8 cellular contexts compared by ENCODE assay signal in genomic region chr2:111659361-111660281, GRCh38.
DNase-seq lines count a peak whose midpoint lies in the region; ATAC-seq and TF ChIP-seq lines count a peak whose summit lies in the region.

No MANE protein-coding gene starts in this region.

- ATAC-seq in HG03354 (IDR thresholded peaks at IDR 0.05; ENCODE audit: poor library complexity, severe bottlenecking, unreplicated experiment) (no peak), HG03521 (IDR thresholded peaks at IDR 0.05; ENCODE audit: unreplicated experiment) (no peak)

- H3K9me3 ChIP-seq in Karpas-422 (ENCODE audit: low read length), result no peaks in the 10 kb centered on the region

- DNase-seq in GM04504 (ENCODE audit: low read depth) (peak; percentile 81), OCI-M1 (lab: John Stamatoyannopoulos, UW) (peak; percentile 71), fibroblast of mammary gland (ENCODE audit: low read depth) (peak; percentile 92), progenitor cell of endocrine pancreas (ENCODE audit: low spot score, unreplicated experiment) (no peak), NCI-H345 treated with DMSO at 0.1 percent for 48 hours (lab: John Stamatoyannopoulos, UW; ENCODE audit: unreplicated experiment) (no peak), Karpas-422 (no peak)

- no peaks in the 10 kb centered on the region for H3K9me3 Mint-ChIP-seq in progenitor cell of endocrine pancreas (ENCODE audit: low read depth)

- no peaks in the 10 kb centered on the region for H3K36me3 Mint-ChIP-seq in progenitor cell of endocrine pancreas (ENCODE audit: insufficient read depth)

- no peaks in the 10 kb centered on the region for H4K20me1 ChIP-seq in Karpas-422 (ENCODE audit: insufficient read depth, low read depth, low read length)

- H3K27ac Mint-ChIP-seq in progenitor cell of endocrine pancreas, result peak overlapping the region; percentile 93

- no peaks in the 10 kb centered on the region for H3K27me3 ChIP-seq in Karpas-422 (ENCODE audit: low read length)

- no peak overlapping the region for H2AFZ ChIP-seq in Karpas-422 (ENCODE audit: low read length)

- no peaks in the 10 kb centered on the region for H3K36me3 ChIP-seq in Karpas-422 (ENCODE audit: insufficient read depth, low read length)

- H3K9me2 ChIP-seq in Karpas-422 (replicated peaks; ENCODE audit: insufficient read depth, low read length), result no peaks in the 10 kb centered on the region

- H3K9ac ChIP-seq in Karpas-422 (ENCODE audit: low read length), result no peak overlapping the region

- H3K4me1 ChIP-seq in Karpas-422 (ENCODE audit: low read length), result peaks cover 14% of the 10 kb centered on the region; the same call in 1 of the 2 replicates

- H3K79me2 ChIP-seq in Karpas-422 (ENCODE audit: low read length), result no peaks in the 10 kb centered on the region

- H3K4me3 Mint-ChIP-seq in progenitor cell of endocrine pancreas (ENCODE audit: low read depth), result no peak overlapping the region

- peaks cover 49% of the 10 kb centered on the region for H3K27me3 Mint-ChIP-seq in progenitor cell of endocrine pancreas

- H3K4me2 ChIP-seq in Karpas-422 (ENCODE audit: low read depth, low read length, poor library complexity, severe bottlenecking), result no peak overlapping the region

- TF ChIP-seq CTCF in fibroblast of mammary gland (conservative IDR thresholded peaks at IDR 0.05; ENCODE audit: control insufficient read depth, insufficient read depth, low read depth, low read length) (no peak), progenitor cell of endocrine pancreas (IDR thresholded peaks at IDR 0.05; ENCODE audit: unreplicated experiment) (no peak)

- H3K4me1 Mint-ChIP-seq in progenitor cell of endocrine pancreas (ENCODE audit: low read depth), result peaks cover 17% of the 10 kb centered on the region

- H3K27ac ChIP-seq in Karpas-422 (ENCODE audit: low read length), result no peak overlapping the region

- H3K4me3 ChIP-seq in fibroblast of mammary gland (ENCODE audit: control insufficient read depth, low read depth, low read length) (no peak overlapping the region), Karpas-422 (ENCODE audit: low read length) (no peak overlapping the region)

Comparison
In these comparisons a context has a peak if more than half of its experiments do, and no peak if none do; other contexts are left out.
1. DNase-seq: peak in GM04504 (single experiment), OCI-M1 (single experiment) and fibroblast of mammary gland (single experiment); none in progenitor cell of endocrine pancreas (single experiment), NCI-H345 treated with DMSO at 0.1 percent for 48 hours (single experiment) and Karpas-422 (single experiment).